Comparison of ENCODE assay signal across 24 cellular contexts in genomic region chr5:16909464-16909863, GRCh38. TPM values are rescaled to one million over a fixed set of nuclear protein-coding genes. Genes with fewer than 3 reads are reported as not detected.
DNase-seq lines count a peak whose midpoint lies in the region; ATAC-seq, FAIRE-seq and TF ChIP-seq lines count a peak whose summit lies in the region.
"Had no signal": no experiment of that assay in that cellular context is flagged by ENCODE, and none has a peak within 500 bp of the region (broad histone marks: within the 10 kb centered on the region; RNA-seq: fewer than 3 reads in every experiment).

No MANE protein-coding gene starts in this region.

- no peak overlapping the region for H3K4me2 ChIP-seq in DND-41 (ENCODE audit: insufficient read depth, low read length)
- H3K4me2 ChIP-seq: KMS-11 had no signal

- no peak overlapping the region for H3K4me3 ChIP-seq in DND-41 (ENCODE audit: low read depth in 1 of 2, low read length in 2 of 2)
- H3K4me3 ChIP-seq: GM23248, left lung, Peyer's patch, thyroid gland had no signal

- no peaks in the 10 kb centered on the region for H3K4me1 ChIP-seq in DND-41 (ENCODE audit: insufficient read depth, low read length)

- no peak for FAIRE-seq in D721Med (lab: Jason Lieb, UNC)
- FAIRE-seq: HTR-8/SVneo had no signal

- no peak for ATAC-seq in DND-41 (ENCODE audit: insufficient read depth, low read depth)
- no peak for ATAC-seq in GM18909 (IDR thresholded peaks at IDR 0.05; ENCODE audit: poor library complexity, unreplicated experiment)
- ATAC-seq: activated CD8-positive, alpha-beta T cell treated with anti-CD3 and anti-CD28 coated beads, Interleukin-2, amount 10 ng/mL, durations not matched to agents 7 days and 5 days; left lung; naive thymus-derived CD4-positive, alpha-beta T cell; stimulated activated naive CD8-positive, alpha-beta T cell treated with anti-CD3 and anti-CD28 coated beads, Interleukin-15, amount 100 ng/mL, for 72 hours; T-helper 17 cell had no signal

- H3K9me3 ChIP-seq in DND-41 (ENCODE audit: insufficient read depth, low read length, severe bottlenecking) = peaks cover 3% of the 10 kb centered on the region
- H3K9me3 ChIP-seq: left lung, Peyer's patch, thyroid gland had no signal

- H3K27ac ChIP-seq in DND-41 (ENCODE audit: low read length) = no peak overlapping the region
- H3K27ac ChIP-seq: C4-2B, GM23248, KMS-11, left lung, Peyer's patch, thyroid gland had no signal

- no peaks in the 10 kb centered on the region for H3K79me2 ChIP-seq in DND-41 (ENCODE audit: insufficient read depth, low read length)

- DNase-seq in DND-41 = peak; percentile 10
- peak; percentile 28 for DNase-seq in HT1080 (ENCODE audit: low read depth)
- peak; percentile 70 for DNase-seq in SW480 (ENCODE audit: low spot score)
- peak; percentile 46 for DNase-seq in left kidney (ENCODE audit: low read depth, low spot score)
- no peak for DNase-seq in NCI-H1092 treated with DMSO at 0.1 percent for 48 hours (lab: John Stamatoyannopoulos, UW)
- no peak for DNase-seq in D721Med (ENCODE audit: insufficient read length, low spot score)
- DNase-seq: activated CD8-positive, alpha-beta T cell treated with anti-CD3 and anti-CD28 coated beads, Interleukin-2, amount 10 ng/mL, durations not matched to agents 7 days and 5 days; activated effector memory CD4-positive, alpha-beta T cell treated with anti-CD3 and anti-CD28 coated beads, Interleukin-2, amount 50 U/mL, for 16 hours; activated naive CD8-positive, alpha-beta T cell treated with anti-CD3 and anti-CD28 coated beads, Interleukin-2, amount 10 ng/mL, durations not matched to agents 7 days and 5 days; foreskin fibroblast; GDM1; GM23248; left lung; naive thymus-derived CD4-positive, alpha-beta T cell; NCI-H1694; NCI-H446; Peyer's patch; stimulated activated naive CD8-positive, alpha-beta T cell treated with anti-CD3 and anti-CD28 coated beads, Interleukin-15, amount 100 ng/mL, for 72 hours; T-helper 17 cell; thyroid gland had no signal

- H4K20me1 ChIP-seq in DND-41 (ENCODE audit: insufficient read depth, low read length) = no peaks in the 10 kb centered on the region

- no peak overlapping the region for H3K9ac ChIP-seq in DND-41 (ENCODE audit: low read depth, low read length)
- H3K9ac ChIP-seq: GM23248, KMS-11 had no signal

- H3K27me3 ChIP-seq in DND-41 (ENCODE audit: insufficient read depth, low read length, poor library complexity) = no peaks in the 10 kb centered on the region
- H3K27me3 ChIP-seq: left lung, Peyer's patch, thyroid gland had no signal

- TF ChIP-seq CTCF in DND-41 (IDR thresholded peaks at IDR 0.05; ENCODE audit: borderline replicate concordance, extremely low read depth, low read length, poor library complexity, severe bottlenecking) = no peak
- TF ChIP-seq CTCF in D721Med (IDR thresholded peaks at IDR 0.05; ENCODE audit: insufficient read depth, missing control alignments) = no peak

- H2AFZ ChIP-seq in DND-41 (ENCODE audit: low read depth, low read length) = no peak overlapping the region
- H2AFZ ChIP-seq: GM23248 had no signal

- no peaks in the 10 kb centered on the region for H3K36me3 ChIP-seq in DND-41 (ENCODE audit: insufficient read depth, low read length)
- H3K36me3 ChIP-seq: left lung, Peyer's patch, thyroid gland had no signal

RNA-seq across cellular contexts. Expression of gene MYO10, which starts 26.6 kb away (rescaled TPM):
- total RNA-seq in HT1080 (2014; rRNA removed; shearing (Covaris generic)) = 54.6 and 61.2 TPM in 2 replicates
- polyA plus RNA-seq in HT1080 (2015; cell fraction: cytosol; rRNA removed) = 30.3 and 35.9 TPM in 2 replicates
- 53.0 and 56.3 TPM in 2 replicates for polyA plus RNA-seq in HT1080 (2015; cell fraction: nucleus; rRNA removed)
- total RNA-seq: activated CD8-positive, alpha-beta T cell treated with anti-CD3 and anti-CD28 coated beads, Interleukin-2, amount 10 ng/mL, durations not matched to agents 7 days and 5 days; activated naive CD8-positive, alpha-beta T cell treated with anti-CD3 and anti-CD28 coated beads, Interleukin-2, amount 10 ng/mL, durations not matched to agents 7 days and 5 days had no signal

Comparison
In these comparisons a context has a peak if more than half of its experiments do, and no peak if none do; other contexts are left out.
1. DNase-seq: peak in DND-41 (single experiment), HT1080 (single experiment), SW480 (single experiment) and left kidney (single experiment); none in NCI-H1092 treated with DMSO at 0.1 percent for 48 hours (single experiment) and D721Med (single experiment).